ENCODE assay signal across 11 cellular contexts in the genomic region with DNA sequence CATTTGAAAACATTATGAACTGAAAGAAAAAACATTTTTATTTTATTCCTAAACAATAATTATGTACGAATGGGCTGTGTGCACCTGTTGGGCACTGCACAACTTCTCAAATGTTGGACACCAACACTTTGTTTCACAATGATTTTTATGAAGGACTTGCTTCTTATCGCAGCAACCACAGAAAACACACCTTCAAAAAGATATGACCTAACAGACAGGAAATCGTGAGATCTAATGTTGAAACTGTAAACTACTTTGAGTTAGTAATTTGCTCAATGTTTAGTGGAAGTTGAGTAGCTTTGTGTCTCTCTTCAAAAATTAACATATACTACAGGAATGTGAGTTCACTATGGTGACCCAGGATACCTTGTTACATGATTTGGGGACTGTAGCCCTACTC.
"Had no signal": no experiment of that assay in that cellular context is flagged by ENCODE, and none has a peak within 500 bp of the region (broad histone marks: within the 10 kb centered on the region; RNA-seq: fewer than 3 reads in every experiment).

No MANE protein-coding gene starts in this region.

- H3K36me3 ChIP-seq: HAP-1 had no signal

- H3K4me2 ChIP-seq: GM23338 had no signal

- H3K9me3 ChIP-seq: HAP-1 had no signal

- ATAC-seq: GM23338, HCT116 had no signal

- H3K4me1 ChIP-seq: HAP-1 had no signal

- H2AFZ ChIP-seq: GM23248, GM23338 had no signal

- H3K9ac ChIP-seq: GM23248 had no signal

- H3K4me3 ChIP-seq: GM23248, GM23338, HAP-1 had no signal

- FAIRE-seq: H1, H54 had no signal

- DNase-seq: GM23248, GOT3, H7, H9, HCEC 1CT, HFFc6 had no signal
